Comparison of ENCODE assay signal across 20 cellular contexts in genomic region chr14:88017503-88017902, GRCh38. TPM values are rescaled to one million over a fixed set of nuclear protein-coding genes. Genes with fewer than 3 reads are reported as not detected.
DNase-seq lines count a peak whose midpoint lies in the region; ATAC-seq, FAIRE-seq and TF ChIP-seq lines count a peak whose summit lies in the region.
"Had no signal": no experiment of that assay in that cellular context is flagged by ENCODE, and none has a peak within 500 bp of the region (broad histone marks: within the 10 kb centered on the region; RNA-seq: fewer than 3 reads in every experiment).

No MANE protein-coding gene starts in this region.

- POLR2A ChIA-PET in A549 (lab: Yijun Ruan, JAX) (no interaction called here), HepG2 (lab: Yijun Ruan, JAX) (no interaction called here)
- POLR2A ChIA-PET in CD4-positive, alpha-beta T cell (lab: Charles Lee) = interaction anchor here (0.6 to 2.1 kb wide), 4 partner anchors 9 to 155 kb away, joined by 3 to 7 read pairs (median 4); no protein-coding TSS in a partner anchor

- ATAC-seq in A549 (no peak), T-helper 17 cell (no peak), HepG2 (no peak), GM19397 (IDR thresholded peaks at IDR 0.05; ENCODE audit: unreplicated experiment) (no peak), HG03442 (IDR thresholded peaks at IDR 0.05; ENCODE audit: unreplicated experiment) (no peak)
- ATAC-seq in CD4-positive, alpha-beta T cell (ENCODE audit: poor library complexity) = no peak

- no peaks in the 10 kb centered on the region for H3K27me3 ChIP-seq in CD4-positive, alpha-beta T cell (ENCODE audit: control insufficient read depth, insufficient read depth, low read length)
- no peaks in the 10 kb centered on the region for H3K27me3 ChIP-seq in HepG2 (ENCODE audit: control insufficient read depth in 1 of 2, insufficient read depth in 2 of 2, low read length in 2 of 2)

- no peak for TF ChIP-seq EP300 in A549 (IDR thresholded peaks at IDR 0.05)
- no peak for TF ChIP-seq EP300 in HepG2 (IDR thresholded peaks at IDR 0.05; ENCODE audit: low read depth in 2 of 2, low read length in 2 of 2)
- no peak for TF ChIP-seq EP300 in HepG2 (CRISPR knock-in tag; IDR thresholded peaks at IDR 0.05; ENCODE audit: borderline replicate concordance)

- H3K4me3 Mint-ChIP-seq in CD4-positive, alpha-beta T cell = no peak overlapping the region
- H3K4me3 Mint-ChIP-seq in T-helper 17 cell = no peak overlapping the region

- 82% methylated on average over 2 of the region's 2 CpGs for WGBS in A549 (ENCODE audit: missing lambda C conversion rate)
- WGBS in HepG2 (ENCODE audit: low lambda C conversion rate) = 89% methylated on average over 2 of the region's 2 CpGs

- H3K36me3 ChIP-seq in HepG2 (replicated peaks in 1 of 2; ENCODE audit: control insufficient read depth in 1 of 2, insufficient read depth in 2 of 2, low read length in 2 of 2) = no peaks in the 10 kb centered on the region
- H3K36me3 ChIP-seq: HAP-1 had no signal

- peaks cover 74% of the 10 kb centered on the region for H3K4me1 Mint-ChIP-seq in CD4-positive, alpha-beta T cell (ENCODE audit: low read depth)
- H3K4me1 Mint-ChIP-seq in T-helper 17 cell = peaks cover 32% of the 10 kb centered on the region

- H3K27ac ChIP-seq in A549 (no peak overlapping the region), HepG2 (ENCODE audit: extremely low read length, insufficient read depth, low read length) (no peak overlapping the region)
- H3K27ac ChIP-seq in CD4-positive, alpha-beta T cell (ENCODE audit: low read depth, low read length) = no peak overlapping the region

- H3K4me2 ChIP-seq in A549 = no peak overlapping the region
- H3K4me2 ChIP-seq in HepG2 (ENCODE audit: low read depth, low read length) = no peak overlapping the region
- H3K4me2 ChIP-seq: SK-N-SH had no signal

- H3K79me2 ChIP-seq in HepG2 (ENCODE audit: insufficient read depth, low read length) = no peaks in the 10 kb centered on the region

- BruUV-seq in HepG2 (replicated peaks; lab: Mats Ljungman, UMichigan) = no TSS peak

- in situ Hi-C loops in HepG2 (cut with HindIII; ENCODE audit: extremely low pct_ligation_motif_present, low pct_unique_long_range_greater_than_20kb) = loop anchor here (25.0 kb wide), 1 partner anchor 370 kb away; the partner anchor contains the start of gene SPATA7

- peak overlapping the region; percentile 49 for H3K27ac Mint-ChIP-seq in CD4-positive, alpha-beta T cell
- H3K27ac Mint-ChIP-seq in T-helper 17 cell = peak overlapping the region; percentile 87

- H3K36me3 Mint-ChIP-seq in CD4-positive, alpha-beta T cell (ENCODE audit: low read depth) = peaks cover 49% of the 10 kb centered on the region
- no peaks in the 10 kb centered on the region for H3K36me3 Mint-ChIP-seq in T-helper 17 cell (ENCODE audit: low read depth)

- intact Hi-C loops in CD4-positive, alpha-beta T cell (cut with DNase I, micrococcal nuclease) = no loop called here
- intact Hi-C loops in HepG2 (cut with micrococcal nuclease; ENCODE audit: unreplicated experiment) = loop anchor here (10.0 kb wide), 1 partner anchor 87 kb away; no protein-coding TSS in a partner anchor

- H3K27me3 Mint-ChIP-seq in CD4-positive, alpha-beta T cell = no peaks in the 10 kb centered on the region
- H3K27me3 Mint-ChIP-seq in T-helper 17 cell = no peaks in the 10 kb centered on the region

- no peaks in the 10 kb centered on the region for H4K20me1 ChIP-seq in HepG2 (ENCODE audit: insufficient read depth, low read length)

- TF ChIP-seq POLR2A in A549 (IDR thresholded peaks at IDR 0.05; ENCODE audit: low read length) (no peak), HepG2 (IDR thresholded peaks at IDR 0.05; ENCODE audit: insufficient read depth in 1 of 2, low read depth in 2 of 2, low read length in 2 of 2) (no peak)

- H3K9me3 Mint-ChIP-seq in CD4-positive, alpha-beta T cell = no peaks in the 10 kb centered on the region

- no peaks in the 10 kb centered on the region for H3K9me3 ChIP-seq in A549
- H3K9me3 ChIP-seq in CD4-positive, alpha-beta T cell (ENCODE audit: control insufficient read depth, low read length) = no peaks in the 10 kb centered on the region
- no peaks in the 10 kb centered on the region for H3K9me3 ChIP-seq in T-helper 17 cell (ENCODE audit: control insufficient read depth, low read length, poor library complexity, severe bottlenecking)
- H3K9me3 ChIP-seq in HepG2 (ENCODE audit: low read length) = no peaks in the 10 kb centered on the region
- H3K9me3 ChIP-seq: HAP-1, SK-N-SH had no signal

- CTCF ChIA-PET in A549 (lab: Yijun Ruan, JAX) = interaction anchor here (1.5 to 3.0 kb wide), 2 partner anchors 8 to 151 kb away, joined by 3 to 9 read pairs; no protein-coding TSS in a partner anchor
- CTCF ChIA-PET in CD4-positive, alpha-beta T cell (lab: Charles Lee) = interaction anchor here (1.1 kb wide), 1 partner anchor 151 kb away, joined by 3 read pairs; no protein-coding TSS in a partner anchor
- CTCF ChIA-PET in HepG2 (lab: Yijun Ruan, JAX; ENCODE audit: low intra/inter-chr PET ratio, low total read pairs) = no interaction called here

- no peak overlapping the region for H2AFZ ChIP-seq in HepG2 (ENCODE audit: low read length)

- H3K4me1 ChIP-seq in A549 = no peaks in the 10 kb centered on the region
- H3K4me1 ChIP-seq in HepG2 (ENCODE audit: insufficient read depth, low read length) = peaks cover 29% of the 10 kb centered on the region
- H3K4me1 ChIP-seq: HAP-1 had no signal

- FAIRE-seq in A549 (lab: Jason Lieb, UNC) (no peak), HepG2 (lab: Jason Lieb, UNC) (no peak)
- FAIRE-seq: D721Med had no signal

- TF ChIP-seq RAD21 in A549 (conservative IDR thresholded peaks at IDR 0.05 in 1 of 2, IDR thresholded peaks at IDR 0.05 in 1 of 2) (no peak), HepG2 (CRISPR knock-in tag; IDR thresholded peaks at IDR 0.05) (no peak)

- TF ChIP-seq CTCF in A549 (IDR thresholded peaks at IDR 0.05) (no peak), HepG2 (CRISPR knock-in tag; IDR thresholded peaks at IDR 0.05) (no peak)
- no peak for TF ChIP-seq CTCF in CD4-positive, alpha-beta T cell (IDR thresholded peaks at IDR 0.05)

- DNase-seq in A549 (ENCODE audit: low read depth in 1 of 2, low spot score in 1 of 2) (no peak), T-helper 17 cell (no peak), HepG2 (ENCODE audit: low spot score) (no peak), putamen (ENCODE audit: low spot score) (no peak)
- DNase-seq in CD4-positive, alpha-beta T cell = no peak
- DNase-seq: ACHN, AML-193, DMS79 treated with DMSO at 0.1 percent for 48 hours, KBM-7, NCI-H1092, NCI-H1694 treated with DMSO at 0.1 percent for 48 hours, NCI-H345, NCI-H526, SHP77, SK-N-SH had no signal

- no peak overlapping the region for H3K4me3 ChIP-seq in A549
- H3K4me3 ChIP-seq in HepG2 (replicated peaks in 1 of 3; ENCODE audit: insufficient read depth in 1 of 3, low read depth in 2 of 3, low read length in 3 of 3) = no peak overlapping the region
- H3K4me3 ChIP-seq: HAP-1 had no signal

- no peak overlapping the region for H3K9ac ChIP-seq in HepG2 (ENCODE audit: insufficient read depth, low read depth, low read length)
- H3K9ac ChIP-seq: SK-N-SH had no signal

RNA-seq across cellular contexts. Expression of gene GPR65, which starts 12.6 kb away (rescaled TPM):
- polyA plus RNA-seq in A549 (2011; rRNA removed) (0.03 TPM in 2 replicates), A549 (2017; fragmentation: RNase III; extraction: RNeasy Plus Mini Kit Qiagen cat#74134 plus additional on column Dnase treatment) (not detected in 3 replicates), HepG2 (2011; rRNA removed) (not detected in 2 replicates)
- polyA plus RNA-seq in A549 (2012; cell fraction: cytosol; rRNA removed) = under 0.01 TPM in 1 of 2 replicates, not detected in the other
- not detected in 2 replicates for polyA plus RNA-seq in A549 (2012; cell fraction: nucleus; rRNA removed)
- not detected in 2 replicates for polyA minus RNA-seq in A549 (2011; rRNA and poly(A)+ RNA removed)
- total RNA-seq in CD4-positive, alpha-beta T cell = 10 to 100 TPM; 10.5 to 10.7 TPM
- total RNA-seq in T-helper 17 cell (10 to 100 TPM; 14.9 to 16.6 TPM), HepG2 (2016; rRNA removed; fragmentation: Illumina TruSeq; extraction: Trizol) (not detected in 2 replicates)
- not detected in 2 replicates for total RNA-seq in HepG2 (2016; cell fraction: cytosol; rRNA removed; fragmentation: Illumina TruSeq; extraction: Trizol; ENCODE audit: low read depth)
- not detected in 2 replicates for total RNA-seq in HepG2 (2016; cell fraction: insoluble cytoplasmic fraction; rRNA removed; fragmentation: Illumina TruSeq; extraction: Trizol)
- not detected in 2 replicates for total RNA-seq in HepG2 (2016; cell fraction: membrane; rRNA removed; fragmentation: Illumina TruSeq; extraction: Trizol)
- total RNA-seq in HepG2 (2016; cell fraction: nucleus; rRNA removed; fragmentation: Illumina TruSeq; extraction: Trizol) = not detected in 2 replicates
- not detected in 2 replicates for polyA plus RNA-seq in HepG2 (2011; cell fraction: cytosol; rRNA removed)
- not detected in 2 replicates for polyA plus RNA-seq in HepG2 (2011; cell fraction: nucleus; rRNA removed)
- polyA plus RNA-seq in HepG2 (2012) = not detected in 2 replicates
- polyA plus RNA-seq in HepG2 (2016; cell fraction: cytosol; fragmentation: Illumina TruSeq; extraction: Trizol; ENCODE audit: low read depth) = not detected in 2 replicates
- polyA plus RNA-seq in HepG2 (2016; cell fraction: insoluble cytoplasmic fraction; fragmentation: Illumina TruSeq; extraction: Trizol; ENCODE audit: low read depth) = not detected in 2 replicates
- not detected in 2 replicates for polyA plus RNA-seq in HepG2 (2016; cell fraction: membrane; fragmentation: Illumina TruSeq; extraction: Trizol; ENCODE audit: low read depth)
- not detected in 2 replicates for polyA plus RNA-seq in HepG2 (2016; cell fraction: nucleus; fragmentation: Illumina TruSeq; extraction: Trizol; ENCODE audit: insufficient read depth, low read depth)
- not detected in 2 replicates for polyA minus RNA-seq in HepG2 (2011; rRNA and poly(A)+ RNA removed; ENCODE audit: low replicate concordance)
- polyA minus RNA-seq in HepG2 (2011; cell fraction: cytosol; rRNA and poly(A)+ RNA removed) = not detected in 2 replicates
- polyA minus RNA-seq in HepG2 (2011; cell fraction: nucleus; rRNA and poly(A)+ RNA removed) = not detected in 2 replicates
- total RNA-seq: G401 had no signal

RNA-seq across cellular contexts. Expression of gene GALC, which starts 24.5 kb away (rescaled TPM):
- polyA plus RNA-seq in A549 (2011; rRNA removed) (37.3 and 38.3 TPM in 2 replicates), A549 (2017; fragmentation: RNase III; extraction: RNeasy Plus Mini Kit Qiagen cat#74134 plus additional on column Dnase treatment) (12.3 to 15.8 TPM (median 15.5 TPM) in 3 replicates), HepG2 (2011; rRNA removed) (not detected in 2 replicates)
- 4.6 and 5.5 TPM in 2 replicates for polyA plus RNA-seq in A549 (2012; cell fraction: cytosol; rRNA removed)
- polyA plus RNA-seq in A549 (2012; cell fraction: nucleus; rRNA removed) = 6.9 and 15.2 TPM in 2 replicates
- 18.2 and 20.1 TPM in 2 replicates for polyA minus RNA-seq in A549 (2011; rRNA and poly(A)+ RNA removed)
- total RNA-seq in CD4-positive, alpha-beta T cell = 10 to 100 TPM; 14.7 to 14.9 TPM
- total RNA-seq in T-helper 17 cell (10 to 100 TPM; 33.1 to 36.5 TPM), HepG2 (2016; rRNA removed; fragmentation: Illumina TruSeq; extraction: Trizol) (not detected in 2 replicates)
- not detected in 2 replicates for total RNA-seq in HepG2 (2016; cell fraction: cytosol; rRNA removed; fragmentation: Illumina TruSeq; extraction: Trizol; ENCODE audit: low read depth)
- total RNA-seq in HepG2 (2016; cell fraction: insoluble cytoplasmic fraction; rRNA removed; fragmentation: Illumina TruSeq; extraction: Trizol) = not detected in 2 replicates
- not detected in 2 replicates for total RNA-seq in HepG2 (2016; cell fraction: membrane; rRNA removed; fragmentation: Illumina TruSeq; extraction: Trizol)
- not detected in 2 replicates for total RNA-seq in HepG2 (2016; cell fraction: nucleus; rRNA removed; fragmentation: Illumina TruSeq; extraction: Trizol)
- polyA plus RNA-seq in HepG2 (2011; cell fraction: cytosol; rRNA removed) = not detected in 2 replicates
- polyA plus RNA-seq in HepG2 (2011; cell fraction: nucleus; rRNA removed) = not detected in 2 replicates
- polyA plus RNA-seq in HepG2 (2012) = not detected in 2 replicates
- polyA plus RNA-seq in HepG2 (2016; cell fraction: cytosol; fragmentation: Illumina TruSeq; extraction: Trizol; ENCODE audit: low read depth) = not detected in 2 replicates
- polyA plus RNA-seq in HepG2 (2016; cell fraction: insoluble cytoplasmic fraction; fragmentation: Illumina TruSeq; extraction: Trizol; ENCODE audit: low read depth) = not detected in 2 replicates
- not detected in 2 replicates for polyA plus RNA-seq in HepG2 (2016; cell fraction: membrane; fragmentation: Illumina TruSeq; extraction: Trizol; ENCODE audit: low read depth)
- polyA plus RNA-seq in HepG2 (2016; cell fraction: nucleus; fragmentation: Illumina TruSeq; extraction: Trizol; ENCODE audit: insufficient read depth, low read depth) = not detected in 2 replicates
- polyA minus RNA-seq in HepG2 (2011; rRNA and poly(A)+ RNA removed; ENCODE audit: low replicate concordance) = 0.02 TPM in 1 of 2 replicates, not detected in the other
- not detected in 2 replicates for polyA minus RNA-seq in HepG2 (2011; cell fraction: cytosol; rRNA and poly(A)+ RNA removed)
- polyA minus RNA-seq in HepG2 (2011; cell fraction: nucleus; rRNA and poly(A)+ RNA removed) = not detected in 2 replicates

Comparison
In these comparisons a context has a peak if more than half of its experiments do, and no peak if none do; other contexts are left out.
1. RNA of gene GPR65, which starts 12.6 kb away (total RNA-seq): 14.9 to 16.6 TPM in T-helper 17 cell and 10.5 to 10.7 TPM in CD4-positive, alpha-beta T cell; not detected in HepG2; every median in the first group is over 10 times any median in the second.
2. RNA of gene GALC, which starts 24.5 kb away (total RNA-seq): 33.1 to 36.5 TPM in T-helper 17 cell and 14.7 to 14.9 TPM in CD4-positive, alpha-beta T cell; not detected in HepG2; every median in the first group is over 10 times any median in the second.
3. Of the 38 proteins assayed by ChIP-seq in both HepG2 and A549: peak only in HepG2: none; only in A549: none; in both: MAFK; in neither: 37.